Comparison of ENCODE assay signal across 1 cellular context in genomic region chr13:29758591-29759114, GRCh38.
TF ChIP-seq lines count a peak whose summit lies in the region.

No MANE protein-coding gene starts in this region.

TF ChIP-seq in GM12878, 131 proteins besides CTCF, POLR2A, EP300 and RAD21 (continued from another document):
- TF ChIP-seq, protein P1, sequence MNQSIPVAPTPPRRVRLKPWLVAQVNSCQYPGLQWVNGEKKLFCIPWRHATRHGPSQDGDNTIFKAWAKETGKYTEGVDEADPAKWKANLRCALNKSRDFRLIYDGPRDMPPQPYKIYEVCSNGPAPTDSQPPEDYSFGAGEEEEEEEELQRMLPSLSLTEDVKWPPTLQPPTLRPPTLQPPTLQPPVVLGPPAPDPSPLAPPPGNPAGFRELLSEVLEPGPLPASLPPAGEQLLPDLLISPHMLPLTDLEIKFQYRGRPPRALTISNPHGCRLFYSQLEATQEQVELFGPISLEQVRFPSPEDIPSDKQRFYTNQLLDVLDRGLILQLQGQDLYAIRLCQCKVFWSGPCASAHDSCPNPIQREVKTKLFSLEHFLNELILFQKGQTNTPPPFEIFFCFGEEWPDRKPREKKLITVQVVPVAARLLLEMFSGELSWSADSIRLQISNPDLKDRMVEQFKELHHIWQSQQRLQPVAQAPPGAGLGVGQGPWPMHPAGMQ (IDR thresholded peaks at IDR 0.05; ENCODE audit: borderline replicate concordance): no peak
- peak; percentile 81 for TF ChIP-seq MEF2B (IDR thresholded peaks at IDR 0.05; ENCODE audit: partially characterized antibody, poor library complexity, severe bottlenecking)
- TF ChIP-seq ZNF217 (IDR thresholded peaks at IDR 0.05): no peak
- TF ChIP-seq PML (IDR thresholded peaks at IDR 0.05; ENCODE audit: low read length): peak; percentile 29; the same call in 1 of the 2 replicates
- TF ChIP-seq IKZF2 (IDR thresholded peaks at IDR 0.05): peak; percentile 96
- TF ChIP-seq, protein P2, sequence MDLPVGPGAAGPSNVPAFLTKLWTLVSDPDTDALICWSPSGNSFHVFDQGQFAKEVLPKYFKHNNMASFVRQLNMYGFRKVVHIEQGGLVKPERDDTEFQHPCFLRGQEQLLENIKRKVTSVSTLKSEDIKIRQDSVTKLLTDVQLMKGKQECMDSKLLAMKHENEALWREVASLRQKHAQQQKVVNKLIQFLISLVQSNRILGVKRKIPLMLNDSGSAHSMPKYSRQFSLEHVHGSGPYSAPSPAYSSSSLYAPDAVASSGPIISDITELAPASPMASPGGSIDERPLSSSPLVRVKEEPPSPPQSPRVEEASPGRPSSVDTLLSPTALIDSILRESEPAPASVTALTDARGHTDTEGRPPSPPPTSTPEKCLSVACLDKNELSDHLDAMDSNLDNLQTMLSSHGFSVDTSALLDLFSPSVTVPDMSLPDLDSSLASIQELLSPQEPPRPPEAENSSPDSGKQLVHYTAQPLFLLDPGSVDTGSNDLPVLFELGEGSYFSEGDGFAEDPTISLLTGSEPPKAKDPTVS (IDR thresholded peaks at IDR 0.05; ENCODE audit: low read depth, low read length): no peak
- TF ChIP-seq STAT1 (conservative IDR thresholded peaks at IDR 0.05): no peak
- no peak for TF ChIP-seq CEBPZ (IDR thresholded peaks at IDR 0.05; ENCODE audit: low read depth, low read length)
- peak; percentile 87 for TF ChIP-seq MTA2 (IDR thresholded peaks at IDR 0.05; ENCODE audit: low read depth)
- TF ChIP-seq RUNX3 (IDR thresholded peaks at IDR 0.05; ENCODE audit: low read length): peak; percentile 96
- TF ChIP-seq ETV6 (conservative IDR thresholded peaks at IDR 0.05 in 1 of 2, IDR thresholded peaks at IDR 0.05 in 1 of 2; ENCODE audit: borderline replicate concordance in 1 of 2, low read depth in 1 of 2): peak in 1 of 2 experiments; percentile 84; a peak in 2 of 4 replicates
- no peak for TF ChIP-seq YBX1 (IDR thresholded peaks at IDR 0.05)
- no peak for TF ChIP-seq POU2F2 (IDR thresholded peaks at IDR 0.05; ENCODE audit: borderline replicate concordance, low read depth, low read length)
- TF ChIP-seq NR2F1 (conservative IDR thresholded peaks at IDR 0.05): peak; percentile 95
- no peak for TF ChIP-seq RB1 (IDR thresholded peaks at IDR 0.05; ENCODE audit: borderline replicate concordance)
- TF ChIP-seq TCF12 (IDR thresholded peaks at IDR 0.05; ENCODE audit: low read depth, low read length): peak; percentile 74; the same call in 1 of the 2 replicates
- TF ChIP-seq, protein P3, sequence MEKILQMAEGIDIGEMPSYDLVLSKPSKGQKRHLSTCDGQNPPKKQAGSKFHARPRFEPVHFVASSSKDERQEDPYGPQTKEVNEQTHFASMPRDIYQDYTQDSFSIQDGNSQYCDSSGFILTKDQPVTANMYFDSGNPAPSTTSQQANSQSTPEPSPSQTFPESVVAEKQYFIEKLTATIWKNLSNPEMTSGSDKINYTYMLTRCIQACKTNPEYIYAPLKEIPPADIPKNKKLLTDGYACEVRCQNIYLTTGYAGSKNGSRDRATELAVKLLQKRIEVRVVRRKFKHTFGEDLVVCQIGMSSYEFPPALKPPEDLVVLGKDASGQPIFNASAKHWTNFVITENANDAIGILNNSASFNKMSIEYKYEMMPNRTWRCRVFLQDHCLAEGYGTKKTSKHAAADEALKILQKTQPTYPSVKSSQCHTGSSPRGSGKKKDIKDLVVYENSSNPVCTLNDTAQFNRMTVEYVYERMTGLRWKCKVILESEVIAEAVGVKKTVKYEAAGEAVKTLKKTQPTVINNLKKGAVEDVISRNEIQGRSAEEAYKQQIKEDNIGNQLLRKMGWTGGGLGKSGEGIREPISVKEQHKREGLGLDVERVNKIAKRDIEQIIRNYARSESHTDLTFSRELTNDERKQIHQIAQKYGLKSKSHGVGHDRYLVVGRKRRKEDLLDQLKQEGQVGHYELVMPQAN (conservative IDR thresholded peaks at IDR 0.05): no peak
- TF ChIP-seq MTA3 (IDR thresholded peaks at IDR 0.05; ENCODE audit: borderline replicate concordance, low read length): no peak
- no peak for TF ChIP-seq KAT2A (conservative IDR thresholded peaks at IDR 0.05; ENCODE audit: control insufficient read depth, low read depth, low read length)
- peak; percentile 73 to 78 for TF ChIP-seq BHLHE40 (IDR thresholded peaks at IDR 0.05; ENCODE audit: borderline replicate concordance in 1 of 2, low read depth in 2 of 2, low read length in 1 of 2)
- peak; percentile 54 for TF ChIP-seq SP1 (IDR thresholded peaks at IDR 0.05; ENCODE audit: low read depth, low read length)
- no peak; the same call in 1 of the 2 replicates for TF ChIP-seq SMARCA5 (IDR thresholded peaks at IDR 0.05)
- peak; percentile 31; the same call in 1 of the 2 replicates for TF ChIP-seq FOXM1 (IDR thresholded peaks at IDR 0.05; ENCODE audit: low read depth, low read length)
- no peak for TF ChIP-seq HCFC1 (IDR thresholded peaks at IDR 0.05; ENCODE audit: low read length)
- no peak for TF ChIP-seq BRCA1 (IDR thresholded peaks at IDR 0.05; ENCODE audit: low read depth, low read length)
- no peak for TF ChIP-seq TCF3 (IDR thresholded peaks at IDR 0.05; ENCODE audit: borderline replicate concordance, insufficient read depth, low read depth, low read length)
